ENCODE assay signal across 24 cellular contexts in genomic region chr6:28458577-28458976, GRCh38. TPM values are rescaled to one million over a fixed set of nuclear protein-coding genes. Genes with fewer than 3 reads are reported as not detected.
DNase-seq lines count a peak whose midpoint lies in the region; ATAC-seq, FAIRE-seq and TF ChIP-seq lines count a peak whose summit lies in the region.
"Had no signal": no experiment of that assay in that cellular context is flagged by ENCODE, and none has a peak within 500 bp of the region (broad histone marks: within the 10 kb centered on the region; RNA-seq: fewer than 3 reads in every experiment).

No MANE protein-coding gene starts in this region.

- TF ChIP-seq CTCF in 22Rv1 (IDR thresholded peaks at IDR 0.05) (no peak), LNCaP clone FGC (IDR thresholded peaks at IDR 0.05; ENCODE audit: control insufficient read depth, extremely low read depth, insufficient read depth) (no peak), K562 (IDR thresholded peaks at IDR 0.05 in 2 of 3, conservative IDR thresholded peaks at IDR 0.05 in 1 of 3; ENCODE audit: insufficient read depth in 2 of 3, low read depth in 1 of 3, low read length in 3 of 3) (no peak), prostate gland (IDR thresholded peaks at IDR 0.05) (no peak)

- no peak for TF ChIP-seq POLR2A in K562 (conservative IDR thresholded peaks at IDR 0.05)
- TF ChIP-seq POLR2A in prostate gland (IDR thresholded peaks at IDR 0.05): no peak

- 14% methylated on average over 1 of the region's 1 CpG for WGBS in K562 (ENCODE audit: insufficient coverage, low coverage, missing lambda C conversion rate)
- 11% methylated on average over 1 of the region's 1 CpG for WGBS in prostate gland

- no peaks in the 10 kb centered on the region for H4K20me1 ChIP-seq in K562 (replicated peaks; ENCODE audit: control insufficient read depth, insufficient read depth, low read length)

- FAIRE-seq in K562 (lab: Jason Lieb, UNC): no peak
- FAIRE-seq: D721Med, GM12891, GM18507 had no signal

- H3K27me3 ChIP-seq in K562 (ENCODE audit: control insufficient read depth in 2 of 2, insufficient read depth in 2 of 2, low read length in 2 of 2) (no peaks in the 10 kb centered on the region; a peak in 1 of 5 replicates), prostate gland (replicated peaks; ENCODE audit: insufficient read depth) (no peaks in the 10 kb centered on the region)

- H3K4me1 ChIP-seq in K562 (replicated peaks in 1 of 2; ENCODE audit: control insufficient read depth in 2 of 2, insufficient read depth in 2 of 2, low read length in 2 of 2) (peaks cover 0 to 6% of the 10 kb centered on the region in 2 experiments; a peak in 1 of 5 replicates), prostate gland (replicated peaks) (no peaks in the 10 kb centered on the region)

- CTCF ChIA-PET in K562 (lab: Yijun Ruan, JAX; ENCODE audit: low intra/inter-chr PET ratio): no interaction called here

- DNase-seq in LNCaP clone FGC (ENCODE audit: low read depth) (peak; percentile 95), K562 (ENCODE audit: extremely low read depth in 1 of 4, low spot score in 3 of 4) (no peak), prostate gland (ENCODE audit: low spot score) (peak; percentile 23), NAMALWA (ENCODE audit: low spot score) (no peak)
- DNase-seq: C1 segment of cervical spinal cord; CD4-positive, CD25-positive, alpha-beta regulatory T cell; CD8-positive, alpha-beta T cell; DMS 273 treated with DMSO at 0.1 percent for 48 hours; DMS79; EL; GF-D8; H9 had no signal

- TF ChIP-seq EP300 in K562 (IDR thresholded peaks at IDR 0.05; ENCODE audit: low read length): no peak

- in situ Hi-C loops in K562 (cut with MboI): no loop called here

- H3K27ac ChIP-seq in 22Rv1 (peak overlapping the region; percentile 34), K562 (ENCODE audit: extremely low read depth, low read depth, low read length) (no peak overlapping the region), prostate gland (peak overlapping the region in 1 of 2 donors; percentile 13)

- BruUV-seq in K562 (replicated peaks; lab: Mats Ljungman, UMichigan): no TSS peak

- ATAC-seq in K562 (no peak), HG03025 (IDR thresholded peaks at IDR 0.05; ENCODE audit: low FRiP score, unreplicated experiment) (no peak), HG03571 (IDR thresholded peaks at IDR 0.05; ENCODE audit: unreplicated experiment) (no peak)
- ATAC-seq: CD8-positive, alpha-beta T cell; GM23338; HCT116 had no signal

- H3K36me3 ChIP-seq in K562 (ENCODE audit: control insufficient read depth, insufficient read depth, low read length): no peaks in the 10 kb centered on the region
- no peaks in the 10 kb centered on the region for H3K36me3 ChIP-seq in prostate gland

- POLR2A ChIA-PET in K562 (lab: Yijun Ruan, JAX): interaction anchor here (0.6 kb wide), 1 partner anchor 1091 kb away, joined by 3 read pairs; a partner anchor contains a TSS

- H2AFZ ChIP-seq in K562 (ENCODE audit: low read depth, low read length): no peak overlapping the region
- H2AFZ ChIP-seq: GM23338 had no signal

- no peaks in the 10 kb centered on the region for H3K9me3 ChIP-seq in K562 (replicated peaks; ENCODE audit: control insufficient read depth, insufficient read depth, low read depth, low read length)
- H3K9me3 ChIP-seq in prostate gland: no peaks in the 10 kb centered on the region

- no peaks in the 10 kb centered on the region for H3K9me1 ChIP-seq in K562 (ENCODE audit: control insufficient read depth, insufficient read depth, low read length)

- no peak for TF ChIP-seq RAD21 in K562 (CRISPR knock-in tag; conservative IDR thresholded peaks at IDR 0.05 in 1 of 2, IDR thresholded peaks at IDR 0.05 in 1 of 2)

- no peak overlapping the region for H3K9ac ChIP-seq in K562 (ENCODE audit: insufficient read depth in 1 of 2, low read depth in 2 of 2, low read length in 2 of 2)

- intact Hi-C loops in K562 (cut with micrococcal nuclease) (no loop called here), prostate gland (cut with DNase I) (no loop called here)

- H3K4me3 ChIP-seq in LNCaP clone FGC (ENCODE audit: low read depth, low read length): no peak overlapping the region
- H3K4me3 ChIP-seq in K562: no peak overlapping the region
- H3K4me3 ChIP-seq in prostate gland: no peak overlapping the region
- H3K4me3 ChIP-seq: GM23338 had no signal

- no peak overlapping the region for H3K4me2 ChIP-seq in K562 (ENCODE audit: insufficient read depth, low read length)
- H3K4me2 ChIP-seq: GM23338 had no signal

- no peaks in the 10 kb centered on the region for H3K79me2 ChIP-seq in K562 (ENCODE audit: control insufficient read depth, insufficient read depth, low read length)

TF ChIP-seq in K562, 482 proteins besides CTCF, POLR2A, EP300 and RAD21 (continues in another document):
- TF ChIP-seq PPARD (CRISPR knock-in tag; IDR thresholded peaks at IDR 0.05) (no peak), ZFP30 (CRISPR knock-in tag; IDR thresholded peaks at IDR 0.05; ENCODE audit: borderline replicate concordance) (no peak)

RNA-seq across cellular contexts. Expression of gene ZSCAN23, which starts 15.3 kb away (rescaled TPM):
- total RNA-seq in K562 (2011; cell fraction: chromatin; rRNA removed; ENCODE audit: low replicate concordance): 0.90 and 1.3 TPM in 2 replicates
- 0.17 and 0.66 TPM in 2 replicates for total RNA-seq in K562 (2011; cell fraction: nucleolus; rRNA removed)
- 0.59 and 0.92 TPM in 2 replicates for total RNA-seq in K562 (2011; cell fraction: nucleoplasm; rRNA removed)
- total RNA-seq in K562 (2014; rRNA removed): 0.05 and 0.16 TPM in 2 replicates
- 0.25 and 0.32 TPM in 2 replicates for total RNA-seq in K562 (2014; rRNA removed; fragmentation: Illumina TruSeq; extraction: Trizol)
- total RNA-seq in K562 (2015; rRNA removed; fragmentation: Illumina TruSeq; extraction: Trizol): 0.29 and 0.30 TPM in 2 replicates
- 0.22 and 0.34 TPM in 2 replicates for total RNA-seq in K562 (2021)
- 0.24 and 0.49 TPM in 2 replicates for polyA plus RNA-seq in K562 (2011; rRNA removed)
- 0.21 TPM in 1 of 2 replicates, not detected in the other for polyA plus RNA-seq in K562 (2011; cell fraction: cytosol; rRNA removed)
- 0.36 and 0.72 TPM in 2 replicates for polyA plus RNA-seq in K562 (2011; cell fraction: nucleus; rRNA removed)
- polyA plus RNA-seq in K562 (2012): 0.25 and 0.29 TPM in 2 replicates
- polyA plus RNA-seq in K562 (2014; fragmentation: Illumina TruSeq; extraction: Trizol): 0.18 and 0.19 TPM in 2 replicates
- polyA plus RNA-seq in K562 (2014; fragmentation: Nextera tagmentation; extraction: Ambion mirVana): under 1 TPM in 1 of 2 experiments, not detected in 1; 0.08 TPM
- polyA plus RNA-seq in K562 (2014; rRNA removed): 0.17 and 0.38 TPM in 2 replicates
- 0.25 and 1.1 TPM in 2 replicates for polyA minus RNA-seq in K562 (2011; rRNA and poly(A)+ RNA removed)
- not detected in 2 replicates for polyA minus RNA-seq in K562 (2011; cell fraction: cytosol; rRNA and poly(A)+ RNA removed)
- polyA minus RNA-seq in K562 (2011; cell fraction: nucleus; rRNA and poly(A)+ RNA removed): 0.40 and 1.4 TPM in 2 replicates
- 1 to 10 TPM; 5.3 to 5.7 TPM for total RNA-seq in prostate gland
- total RNA-seq: CD8-positive, alpha-beta T cell had no signal

RNA-seq across cellular contexts. Expression of gene GPX6, which starts 57.0 kb away (rescaled TPM):
- not detected in 2 replicates for total RNA-seq in K562 (2011; cell fraction: chromatin; rRNA removed; ENCODE audit: low replicate concordance)
- total RNA-seq in K562 (2011; cell fraction: nucleolus; rRNA removed): not detected in 2 replicates
- total RNA-seq in K562 (2011; cell fraction: nucleoplasm; rRNA removed): not detected in 2 replicates
- total RNA-seq in K562 (2014; rRNA removed) (not detected in 2 replicates), K562 (2014; rRNA removed; fragmentation: Illumina TruSeq; extraction: Trizol) (not detected in 2 replicates), K562 (2015; rRNA removed; fragmentation: Illumina TruSeq; extraction: Trizol) (not detected in 2 replicates), K562 (2021) (not detected in 2 replicates), prostate gland (under 1 TPM in 1 of 2 donors, not detected in 1; 0.40 TPM)
- polyA plus RNA-seq in K562 (2011; rRNA removed) (not detected in 2 replicates), K562 (2014; fragmentation: Illumina TruSeq; extraction: Trizol) (not detected in 2 replicates), K562 (2014; fragmentation: Nextera tagmentation; extraction: Ambion mirVana) (not detected), K562 (2014; rRNA removed) (not detected in 2 replicates)
- not detected in 2 replicates for polyA plus RNA-seq in K562 (2011; cell fraction: cytosol; rRNA removed)
- polyA plus RNA-seq in K562 (2011; cell fraction: nucleus; rRNA removed): not detected in 2 replicates
- polyA plus RNA-seq in K562 (2012): not detected in 2 replicates
- not detected in 2 replicates for polyA minus RNA-seq in K562 (2011; rRNA and poly(A)+ RNA removed)
- polyA minus RNA-seq in K562 (2011; cell fraction: cytosol; rRNA and poly(A)+ RNA removed): not detected in 2 replicates
- not detected in 2 replicates for polyA minus RNA-seq in K562 (2011; cell fraction: nucleus; rRNA and poly(A)+ RNA removed)
- total RNA-seq: A172; A673; CD4-positive, CD25-positive, alpha-beta regulatory T cell; CD8-positive, alpha-beta T cell; GM23338; H4; H9 had no signal
- polyA plus RNA-seq: BJ; CD4-positive, CD25-positive, alpha-beta regulatory T cell; GM23338 had no signal

RNA-seq across cellular contexts. Expression of gene ZSCAN12, which starts 59.0 kb away (rescaled TPM):
- total RNA-seq in K562 (2011; cell fraction: chromatin; rRNA removed; ENCODE audit: low replicate concordance): 20.1 and 58.9 TPM in 2 replicates
- 11.8 and 18.6 TPM in 2 replicates for total RNA-seq in K562 (2011; cell fraction: nucleolus; rRNA removed)
- 20.4 and 21.6 TPM in 2 replicates for total RNA-seq in K562 (2011; cell fraction: nucleoplasm; rRNA removed)
- 12.3 and 12.5 TPM in 2 replicates for total RNA-seq in K562 (2014; rRNA removed)
- total RNA-seq in K562 (2014; rRNA removed; fragmentation: Illumina TruSeq; extraction: Trizol): 19.4 and 22.6 TPM in 2 replicates
- total RNA-seq in K562 (2015; rRNA removed; fragmentation: Illumina TruSeq; extraction: Trizol): 17.7 and 19.6 TPM in 2 replicates
- 12.1 and 12.5 TPM in 2 replicates for total RNA-seq in K562 (2021)
- 14.5 and 18.5 TPM in 2 replicates for polyA plus RNA-seq in K562 (2011; rRNA removed)
- polyA plus RNA-seq in K562 (2011; cell fraction: cytosol; rRNA removed): 3.8 and 6.5 TPM in 2 replicates
- 12.0 and 13.1 TPM in 2 replicates for polyA plus RNA-seq in K562 (2011; cell fraction: nucleus; rRNA removed)
- 5.6 and 7.0 TPM in 2 replicates for polyA plus RNA-seq in K562 (2012)
- 12.3 and 14.5 TPM in 2 replicates for polyA plus RNA-seq in K562 (2014; fragmentation: Illumina TruSeq; extraction: Trizol)
- 1 to 10 TPM; 2.5 to 7.9 TPM for polyA plus RNA-seq in K562 (2014; fragmentation: Nextera tagmentation; extraction: Ambion mirVana)
- polyA plus RNA-seq in K562 (2014; rRNA removed): 10.4 and 11.4 TPM in 2 replicates
- 35.5 and 45.0 TPM in 2 replicates for polyA minus RNA-seq in K562 (2011; rRNA and poly(A)+ RNA removed)
- polyA minus RNA-seq in K562 (2011; cell fraction: cytosol; rRNA and poly(A)+ RNA removed): 8.2 and 11.4 TPM in 2 replicates
- polyA minus RNA-seq in K562 (2011; cell fraction: nucleus; rRNA and poly(A)+ RNA removed): 17.8 and 33.1 TPM in 2 replicates
- 10 to 100 TPM in 1 of 2 donors, 1 to 10 TPM in 1; 5.9 to 10.2 TPM for total RNA-seq in prostate gland

Comparison
In these comparisons a context has a peak if more than half of its experiments do, and no peak if none do; other contexts are left out.
1. DNase-seq: peak in LNCaP clone FGC (single experiment) and prostate gland (single experiment); none in K562 (0 of 4) and NAMALWA (single experiment).